ENCODE assay signal across 26 cellular contexts in genomic region chr1:116408193-116408592, GRCh38.
"Had no signal": no experiment of that assay in that cellular context is flagged by ENCODE, and none has a peak within 500 bp of the region (broad histone marks: within the 10 kb centered on the region; RNA-seq: fewer than 3 reads in every experiment).

No MANE protein-coding gene starts in this region.

- H3K27me3 Mint-ChIP-seq: activated B cell treated with CpG ODN at 0.5 μM for 24 hours; activated T-helper 17 cell treated with anti-CD3 and anti-CD28 coated beads, Interleukin-2, amount 50 U/mL, for 72 hours had no signal

- H3K9me3 ChIP-seq: breast epithelium, gastroesophageal sphincter, lower lobe of right lung, mucosa of descending colon, right lobe of liver, upper lobe of left lung, vagina had no signal

- DNase-seq: activated B cell treated with CpG ODN at 0.5 μM for 24 hours; activated CD4-positive, alpha-beta T cell treated with anti-CD3 and anti-CD28 coated beads, Interleukin-2, amount 50 U/mL, for 4 hours; activated CD8-positive, alpha-beta memory T cell treated with anti-CD3 and anti-CD28 coated beads, Interleukin-2, amount 50 U/mL, for 4 hours; activated gamma-delta T cell treated with Interleukin-2 at 50 U/mL for 16 hours; activated naive CD4-positive, alpha-beta T cell treated with anti-CD3 and anti-CD28 coated beads, Interleukin-2, amount 50 U/mL, for 16 hours; activated T-cell treated with anti-CD3 and anti-CD28 coated beads, Interleukin-2, amount 50 U/mL, for 1 hour; dermis blood vessel endothelial cell; effector CD8-positive, alpha-beta T cell; erythroblast; hypothalamus; immature natural killer cell; lower lobe of right lung; mucosa of descending colon; right lobe of liver; stimulated activated CD4-positive, alpha-beta T cell treated with anti-CD3 and anti-CD28 coated beads, Interleukin-12 subunit alpha, Interleukin-12 subunit beta, amount 100 ng/mL, for 4 hours; stimulated activated CD4-positive, alpha-beta T cell treated with anti-CD3 and anti-CD28 coated beads, Interleukin-4, amount 100 ng/mL, for 1 hour; stimulated activated naive CD8-positive, alpha-beta T cell treated with anti-CD3 and anti-CD28 coated beads, Interleukin-15, Interleukin-2, amounts not matched to agents 100 U/mL and 50 U/mL, for 24 hours; substantia nigra; T-helper 1 cell; upper lobe of left lung had no signal

- H3K4me3 ChIP-seq: breast epithelium, gastroesophageal sphincter, lower lobe of right lung, mucosa of descending colon, right lobe of liver, upper lobe of left lung, vagina had no signal

- H3K4me1 Mint-ChIP-seq: activated T-helper 17 cell treated with anti-CD3 and anti-CD28 coated beads, Interleukin-2, amount 50 U/mL, for 72 hours; nephron had no signal

- H3K4me1 ChIP-seq: breast epithelium, lower lobe of right lung, vagina had no signal

- H3K4me3 Mint-ChIP-seq: activated B cell treated with CpG ODN at 0.5 μM for 24 hours; activated T-helper 17 cell treated with anti-CD3 and anti-CD28 coated beads, Interleukin-2, amount 50 U/mL, for 72 hours; immature natural killer cell; nephron; T-helper 2 cell treated with Interferon-gamma antibody and Interleukin-4, amounts not matched to agents 5 μg/mL and 100 μg/mL, for 36 hours had no signal

- H3K27ac Mint-ChIP-seq: activated B cell treated with CpG ODN at 0.5 μM for 24 hours; activated T-helper 17 cell treated with anti-CD3 and anti-CD28 coated beads, Interleukin-2, amount 50 U/mL, for 72 hours; T-helper 2 cell treated with Interferon-gamma antibody and Interleukin-4, amounts not matched to agents 5 μg/mL and 100 μg/mL, for 36 hours had no signal

- H3K27me3 ChIP-seq: breast epithelium, gastroesophageal sphincter, right lobe of liver, upper lobe of left lung, vagina had no signal

- H3K9me3 Mint-ChIP-seq: activated B cell treated with CpG ODN at 0.5 μM for 24 hours; activated T-helper 17 cell treated with anti-CD3 and anti-CD28 coated beads, Interleukin-2, amount 50 U/mL, for 72 hours; immature natural killer cell; nephron; T-helper 2 cell treated with Interferon-gamma antibody and Interleukin-4, amounts not matched to agents 5 μg/mL and 100 μg/mL, for 36 hours had no signal

- ATAC-seq: activated T-helper 17 cell treated with anti-CD3 and anti-CD28 coated beads, Interleukin-2, amount 50 U/mL, for 72 hours; gastroesophageal sphincter; lower lobe of right lung; mucosa of descending colon; stimulated activated naive CD8-positive, alpha-beta T cell treated with anti-CD3 and anti-CD28 coated beads, Interleukin-15, Interleukin-2, amounts not matched to agents 100 U/mL and 50 U/mL, for 24 hours had no signal

- H3K36me3 ChIP-seq: breast epithelium had no signal

- H3K27ac ChIP-seq: gastroesophageal sphincter, lower lobe of right lung, right lobe of liver, upper lobe of left lung, vagina had no signal
